ENCODE assay signal across 12 cellular contexts in the genomic region with DNA sequence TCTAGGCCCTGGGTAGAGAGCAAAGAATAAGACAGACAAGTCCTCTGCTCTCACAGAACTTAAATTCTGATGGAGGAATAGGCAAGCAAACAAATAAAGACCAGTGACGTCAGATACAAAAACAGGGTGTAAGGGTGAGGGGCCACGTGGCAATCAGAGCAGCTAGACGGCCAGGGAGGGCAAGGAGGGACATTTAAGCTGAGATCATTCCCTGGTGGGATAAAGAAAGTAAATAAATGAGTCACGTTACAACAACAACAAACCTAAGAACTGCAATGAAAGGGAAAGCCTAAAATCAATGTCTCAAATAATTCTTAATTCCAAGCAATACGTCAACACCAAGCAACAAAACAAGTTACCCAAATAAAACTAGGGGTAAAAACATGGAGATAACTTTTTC. TPM values are rescaled to one million over a fixed set of nuclear protein-coding genes. Genes with fewer than 3 reads are reported as not detected.
DNase-seq lines count a peak whose midpoint lies in the region; ATAC-seq, FAIRE-seq and TF ChIP-seq lines count a peak whose summit lies in the region.
"Had no signal": no experiment of that assay in that cellular context is flagged by ENCODE, and none has a peak within 500 bp of the region (broad histone marks: within the 10 kb centered on the region; RNA-seq: fewer than 3 reads in every experiment).

No MANE protein-coding gene starts in this region.

- CTCF ChIA-PET in T-cell (lab: Charles Lee) = no interaction called here

- peak overlapping the region; percentile 93 to 96 for H3K27ac Mint-ChIP-seq in T-cell

- no peaks in the 10 kb centered on the region for H3K27me3 ChIP-seq in fibroblast of lung (ENCODE audit: control insufficient read depth, insufficient read depth, low read length)

- no peak overlapping the region for H2AFZ ChIP-seq in fibroblast of lung (ENCODE audit: low read length)

- no peak overlapping the region for H3K4me3 ChIP-seq in fibroblast of lung (replicated peaks in 1 of 4; ENCODE audit: control extremely low read depth in 1 of 4, insufficient read depth in 1 of 4, low read depth in 3 of 4, low read length in 4 of 4)

- H3K79me2 ChIP-seq in fibroblast of lung (ENCODE audit: control insufficient read depth, insufficient read depth, low read length) = no peaks in the 10 kb centered on the region

- peaks cover 5% of the 10 kb centered on the region for H3K36me3 ChIP-seq in fibroblast of lung (ENCODE audit: control insufficient read depth, insufficient read depth, low read length)

- intact Hi-C loops in sciatic nerve (cut with DNase I) = no loop called here

- H4K20me1 ChIP-seq in fibroblast of lung (ENCODE audit: control insufficient read depth, extremely low read depth, insufficient read depth, low read length) = no peaks in the 10 kb centered on the region

- peaks cover 17% of the 10 kb centered on the region for H3K4me1 ChIP-seq in fibroblast of lung (ENCODE audit: control insufficient read depth, extremely low read depth, insufficient read depth, low read length)

- no peak overlapping the region for H3K4me3 Mint-ChIP-seq in T-cell

- peaks cover 58% of the 10 kb centered on the region for H3K36me3 Mint-ChIP-seq in T-cell

- no peak overlapping the region for H3K9ac ChIP-seq in fibroblast of lung (ENCODE audit: insufficient read depth, low read length)

- TF ChIP-seq CTCF in fibroblast of lung (conservative IDR thresholded peaks at IDR 0.05 in 1 of 2, IDR thresholded peaks at IDR 0.05 in 1 of 2; ENCODE audit: low read depth in 1 of 2, low read length in 2 of 2) (no peak), D721Med (IDR thresholded peaks at IDR 0.05; ENCODE audit: insufficient read depth, missing control alignments) (no peak)

- FAIRE-seq in D721Med (lab: Jason Lieb, UNC) = no peak
- FAIRE-seq: G401.6 had no signal

- H3K27me3 Mint-ChIP-seq in T-cell = no peaks in the 10 kb centered on the region

- H3K27ac ChIP-seq in fibroblast of lung (ENCODE audit: insufficient read depth, low read length) = peak overlapping the region; percentile 65

- no peak for ATAC-seq in T-cell (replicated peaks in 1 of 4)
- peak; percentile 65 for ATAC-seq in sciatic nerve

- H3K4me2 ChIP-seq in fibroblast of lung (ENCODE audit: extremely low read depth, insufficient read depth, low read length) = no peak overlapping the region

- no peaks in the 10 kb centered on the region for H3K9me3 Mint-ChIP-seq in T-cell

- peaks cover 40 to 54% (median 42%) of the 10 kb centered on the region in 3 donors for H3K4me1 Mint-ChIP-seq in T-cell

- POLR2A ChIA-PET in T-cell (lab: Charles Lee) = no interaction called here

- peak; percentile 20 for DNase-seq in EH (ENCODE audit: low read depth)
- DNase-seq in T-cell = no peak
- peak; percentile 13 to 63 for DNase-seq in fibroblast of lung (ENCODE audit: low read depth in 2 of 2)
- DNase-seq in sciatic nerve (ENCODE audit: low spot score) = no peak
- DNase-seq in D721Med (ENCODE audit: insufficient read length, low spot score) = no peak
- no peak for DNase-seq in activated effector memory CD4-positive, alpha-beta T cell treated with anti-CD3 and anti-CD28 coated beads, Interleukin-2, amount 50 U/mL, for 16 hours
- DNase-seq in stimulated activated CD4-positive, alpha-beta T cell treated with anti-CD3 and anti-CD28 coated beads, Interleukin-4, amount 100 ng/mL, for 4 hours = no peak
- no peak for DNase-seq in inferior parietal cortex (ENCODE audit: extremely low spot score)
- DNase-seq: amniotic stem cell; hippocampal formation; stimulated activated naive CD4-positive, alpha-beta T cell treated with Interleukin-2 at 50 U/mL for 16 hours had no signal

- no peaks in the 10 kb centered on the region for H3K9me3 ChIP-seq in fibroblast of lung (ENCODE audit: control insufficient read depth, insufficient read depth, low read depth, low read length)

RNA-seq across cellular contexts. Expression of gene STN1, which starts 21.8 kb away (rescaled TPM):
- total RNA-seq in T-cell = 10 to 100 TPM; 37.6 to 47.5 (median 41.8) TPM
- total RNA-seq in fibroblast of lung = 27.0 and 36.5 TPM in 2 replicates
- polyA plus RNA-seq in fibroblast of lung = 21.7 and 22.1 TPM in 2 replicates
- 15.6 and 16.8 TPM in 2 replicates for polyA plus RNA-seq in fibroblast of lung (2012)
- polyA minus RNA-seq in fibroblast of lung (ENCODE audit: low replicate concordance) = 13.7 and 17.2 TPM in 2 replicates
- 14.5 TPM for total RNA-seq in sciatic nerve

RNA-seq across cellular contexts. Expression of gene SH3PXD2A, which starts 40.8 kb away (rescaled TPM):
- total RNA-seq in T-cell (10 to 100 TPM in 2 of 5 donors, 1 to 10 TPM in 3; 5.8 to 11.8 (median 9.8) TPM), fibroblast of lung (26.2 and 33.2 TPM in 2 replicates), sciatic nerve (166 TPM)
- 20.2 and 25.5 TPM in 2 replicates for polyA plus RNA-seq in fibroblast of lung
- 23.5 and 36.1 TPM in 2 replicates for polyA plus RNA-seq in fibroblast of lung (2012)
- 41.5 and 48.2 TPM in 2 replicates for polyA minus RNA-seq in fibroblast of lung (ENCODE audit: low replicate concordance)

Comparison
In these comparisons a context has a peak if more than half of its experiments do, and no peak if none do; other contexts are left out.
1. DNase-seq: peak in EH (single experiment) and fibroblast of lung (2 of 2); none in T-cell (0 of 34), sciatic nerve (single experiment), D721Med (single experiment), activated effector memory CD4-positive, alpha-beta T cell treated with anti-CD3 and anti-CD28 coated beads, Interleukin-2, amount 50 U/mL, for 16 hours (single experiment), stimulated activated CD4-positive, alpha-beta T cell treated with anti-CD3 and anti-CD28 coated beads, Interleukin-4, amount 100 ng/mL, for 4 hours (0 of 2) and inferior parietal cortex (single experiment).